1 cellular context compared by ENCODE assay signal in genomic region chr7:65369843-65370242, GRCh38.
TF ChIP-seq lines count a peak whose summit lies in the region.

No MANE protein-coding gene starts in this region.

TF ChIP-seq in K562, 482 proteins besides CTCF, POLR2A, EP300 and RAD21 (continued from another document):
- TF ChIP-seq ZNF592 (IDR thresholded peaks at IDR 0.05) (peak; percentile 88), ZNF740 (CRISPR knock-in tag; IDR thresholded peaks at IDR 0.05) (no peak), ZNF740 (tag; IDR thresholded peaks at IDR 0.05) (peak in 1 of 2 experiments; percentile 88; a peak in 2 of 4 replicates), HOXB6 (CRISPR knock-in tag; IDR thresholded peaks at IDR 0.05; ENCODE audit: borderline replicate concordance) (no peak), TRIM24 (IDR thresholded peaks at IDR 0.05) (no peak), DMBX1 (CRISPR knock-in tag; IDR thresholded peaks at IDR 0.05; ENCODE audit: borderline replicate concordance) (peak; percentile 85), MBD1 (CRISPR knock-in tag; IDR thresholded peaks at IDR 0.05) (0 out of 2 replicates have a peak, but pooled peaks have one; percentile 17), KLF13 (tag; IDR thresholded peaks at IDR 0.05; ENCODE audit: borderline replicate concordance, low read depth) (no peak), E4F1 (CRISPR knock-in tag; IDR thresholded peaks at IDR 0.05; ENCODE audit: borderline replicate concordance) (no peak), ILK (tag; IDR thresholded peaks at IDR 0.05; ENCODE audit: borderline replicate concordance, low read depth) (peak; percentile 45; the same call in 1 of the 2 replicates), KAT8 (IDR thresholded peaks at IDR 0.05; ENCODE audit: low read depth) (no peak), NFE2L1 (tag; IDR thresholded peaks at IDR 0.05; ENCODE audit: borderline replicate concordance, low read depth) (0 out of 2 replicates have a peak, but pooled peaks have one; percentile 6), ZNF41 (CRISPR knock-in tag; conservative IDR thresholded peaks at IDR 0.05) (peak; percentile 64; the same call in 1 of the 2 replicates), ZBTB7A (IDR thresholded peaks at IDR 0.05; ENCODE audit: borderline replicate concordance, control insufficient read depth, low read depth, low read length) (no peak), HDAC8 (tag; IDR thresholded peaks at IDR 0.05) (0 out of 2 replicates have a peak, but pooled peaks have one; percentile 39), PYGO2 (tag; IDR thresholded peaks at IDR 0.05) (peak; percentile 68; the same call in 1 of the 2 replicates), RB1 (IDR thresholded peaks at IDR 0.05; ENCODE audit: low read depth) (no peak), PTRF (tag; IDR thresholded peaks at IDR 0.05) (peak; percentile 75), CXXC5 (CRISPR knock-in tag; IDR thresholded peaks at IDR 0.05) (peak; percentile 41; the same call in 1 of the 2 replicates), SMAD4 (CRISPR knock-in tag; conservative IDR thresholded peaks at IDR 0.05) (peak; percentile 63), MAFK (IDR thresholded peaks at IDR 0.05; ENCODE audit: low read length) (no peak), ID3 (CRISPR knock-in tag; IDR thresholded peaks at IDR 0.05) (no peak), ID3 (tag; IDR thresholded peaks at IDR 0.05) (0 out of 2 replicates have a peak, but pooled peaks have one; percentile 34), TEAD2 (tag; IDR thresholded peaks at IDR 0.05) (0 out of 2 replicates have a peak, but pooled peaks have one; percentile 38), MECOM (CRISPR knock-in tag; IDR thresholded peaks at IDR 0.05) (peak; percentile 73), TBL1XR1 (IDR thresholded peaks at IDR 0.05; ENCODE audit: low read length in 2 of 2) (no peak), DDX20 (tag; IDR thresholded peaks at IDR 0.05; ENCODE audit: low read depth) (0 out of 2 replicates have a peak, but pooled peaks have one; percentile 38), USF1 (CRISPR knock-in tag; IDR thresholded peaks at IDR 0.05) (no peak), TSHZ1 (CRISPR knock-in tag; IDR thresholded peaks at IDR 0.05) (0 out of 2 replicates have a peak, but pooled peaks have one; percentile 37), MEF2D (tag; conservative IDR thresholded peaks at IDR 0.05; ENCODE audit: low read depth) (peak; percentile 81), ZNF583 (CRISPR knock-in tag; IDR thresholded peaks at IDR 0.05) (peak; percentile 67), ZNF395 (CRISPR knock-in tag; IDR thresholded peaks at IDR 0.05) (peak; percentile 61; the same call in 1 of the 2 replicates), GTF2A2 (tag; IDR thresholded peaks at IDR 0.05) (peak; percentile 77), ATF1 (CRISPR knock-in tag; IDR thresholded peaks at IDR 0.05) (no peak), ATF1 (tag; IDR thresholded peaks at IDR 0.05) (0 out of 2 replicates have a peak, but pooled peaks have one; percentile 19), GATA2 (CRISPR knock-in tag; IDR thresholded peaks at IDR 0.05) (no peak), MNT (conservative IDR thresholded peaks at IDR 0.05) (no peak), ZNF311 (CRISPR knock-in tag; IDR thresholded peaks at IDR 0.05) (0 out of 2 replicates have a peak, but pooled peaks have one; percentile 55), ZNF239 (CRISPR knock-in tag; IDR thresholded peaks at IDR 0.05) (0 out of 2 replicates have a peak, but pooled peaks have one; percentile 9), PTTG1 (tag; IDR thresholded peaks at IDR 0.05; ENCODE audit: low read depth) (peak; percentile 80), NR4A1 (CRISPR knock-in tag; IDR thresholded peaks at IDR 0.05) (no peak), NR4A1 (tag; IDR thresholded peaks at IDR 0.05) (no peak), KLF6 (CRISPR knock-in tag; IDR thresholded peaks at IDR 0.05; ENCODE audit: borderline replicate concordance) (0 out of 2 replicates have a peak, but pooled peaks have one; percentile 23), IRF9 (tag; IDR thresholded peaks at IDR 0.05) (peak; percentile 75)
